14 cellular contexts compared by ENCODE assay signal in the genomic region with DNA sequence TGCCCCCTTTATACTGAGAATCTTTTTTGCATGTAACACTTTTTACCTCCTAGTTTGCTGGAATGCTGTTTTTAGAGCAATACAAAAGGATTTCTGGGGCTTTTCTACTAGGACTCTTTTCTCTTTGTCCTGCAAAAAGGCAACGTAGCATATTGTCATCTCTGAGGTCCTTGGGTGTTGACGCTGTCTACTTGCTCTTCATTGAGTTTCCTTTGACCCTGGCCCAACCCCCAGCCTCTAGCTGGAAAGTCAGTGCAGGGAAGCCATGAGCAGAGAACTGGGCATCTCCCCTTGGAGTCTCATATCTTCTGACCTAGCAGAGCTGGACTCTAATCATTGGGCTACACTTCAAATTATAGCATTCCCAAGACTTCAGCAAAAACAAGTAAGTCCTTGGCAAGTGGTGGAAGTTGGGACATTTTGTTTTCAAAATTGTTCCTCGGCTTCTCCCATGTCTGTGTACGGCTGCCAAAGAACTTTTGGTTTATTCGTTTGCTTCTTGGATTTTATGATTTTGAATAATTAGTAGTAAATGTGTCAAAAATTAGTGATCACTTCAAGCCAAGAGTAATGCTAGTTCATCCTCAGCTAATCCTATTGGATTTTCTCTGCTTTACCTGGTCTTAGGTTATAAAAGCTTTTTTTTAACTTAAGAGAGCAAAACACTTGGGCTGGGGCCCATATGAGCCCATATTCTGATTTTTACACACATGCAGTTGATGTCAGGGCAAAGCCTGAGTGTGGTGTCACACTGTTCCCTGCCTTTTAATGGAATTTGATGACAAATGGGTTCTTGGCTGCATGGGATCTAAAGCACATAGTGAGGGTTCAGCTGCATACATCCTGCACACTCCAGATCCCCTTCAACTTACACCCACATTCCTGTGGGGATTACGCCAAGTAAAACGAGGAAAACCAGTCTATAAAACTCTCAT.
"Had no signal": no experiment of that assay in that cellular context is flagged by ENCODE, and none has a peak within 500 bp of the region (broad histone marks: within the 10 kb centered on the region; RNA-seq: fewer than 3 reads in every experiment).

No MANE protein-coding gene starts in this region.

- H3K4me1 ChIP-seq: prostate gland had no signal

- H3K36me3 ChIP-seq: prostate gland, stomach, tibial nerve had no signal

- H3K27ac Mint-ChIP-seq: activated naive CD8-positive, alpha-beta T cell treated with anti-CD3 and anti-CD28 coated beads, Interleukin-2, amount 10 ng/mL, durations not matched to agents 7 days and 5 days; activated T-helper 1 cell treated with anti-CD3 and anti-CD28 coated beads, Interleukin-12 subunit alpha, Interleukin-12 subunit beta, Interleukin-2, Interleukin-4 antibody, amounts not matched to agents 30 ng/mL and 10 ng/mL and 1 ng/mL, durations not matched to agents 14 hours and 24 hours and 36 hours; endodermal cell; nephron progenitor cell had no signal

- H3K27me3 Mint-ChIP-seq: activated naive CD8-positive, alpha-beta T cell treated with anti-CD3 and anti-CD28 coated beads, Interleukin-2, amount 10 ng/mL, durations not matched to agents 7 days and 5 days had no signal

- H3K4me1 Mint-ChIP-seq: activated naive CD8-positive, alpha-beta T cell treated with anti-CD3 and anti-CD28 coated beads, Interleukin-2, amount 10 ng/mL, durations not matched to agents 7 days and 5 days had no signal

- H3K9me3 Mint-ChIP-seq: activated naive CD8-positive, alpha-beta T cell treated with anti-CD3 and anti-CD28 coated beads, Interleukin-2, amount 10 ng/mL, durations not matched to agents 7 days and 5 days; activated T-helper 1 cell treated with anti-CD3 and anti-CD28 coated beads, Interleukin-12 subunit alpha, Interleukin-12 subunit beta, Interleukin-2, Interleukin-4 antibody, amounts not matched to agents 30 ng/mL and 10 ng/mL and 1 ng/mL, durations not matched to agents 14 hours and 24 hours and 36 hours; endodermal cell; nephron progenitor cell had no signal

- H3K9me3 ChIP-seq: prostate gland, SK-N-SH, stomach, tibial nerve had no signal

- H3K4me2 ChIP-seq: SK-N-SH had no signal

- DNase-seq: activated CD4-positive, CD25-positive, alpha-beta regulatory T cell treated with anti-CD3 and anti-CD28 coated beads, Interleukin-2, amount 50 U/mL, for 72 hours; activated naive CD8-positive, alpha-beta T cell treated with anti-CD3 and anti-CD28 coated beads, Interleukin-2, amount 10 ng/mL, durations not matched to agents 7 days and 5 days; dorsolateral prefrontal cortex; endodermal cell; kidney; nephron progenitor cell; SK-N-SH; stimulated activated CD4-positive, alpha-beta T cell treated with anti-CD3 and anti-CD28 coated beads, Interleukin-1b, Interleukin-23, amount 100 ng/mL, for 48 hours; stomach; T-helper 1 cell; T1000 had no signal

- H3K36me3 Mint-ChIP-seq: activated naive CD8-positive, alpha-beta T cell treated with anti-CD3 and anti-CD28 coated beads, Interleukin-2, amount 10 ng/mL, durations not matched to agents 7 days and 5 days had no signal

- H3K27ac ChIP-seq: dorsolateral prefrontal cortex, prostate gland, stomach had no signal

- H3K27me3 ChIP-seq: dorsolateral prefrontal cortex, stomach, tibial nerve had no signal

- H3K9me2 ChIP-seq: SK-N-SH had no signal

- H3K9ac ChIP-seq: SK-N-SH had no signal

- H3K4me3 ChIP-seq: dorsolateral prefrontal cortex, prostate gland, stomach, tibial nerve had no signal

- H3K4me3 Mint-ChIP-seq: activated naive CD8-positive, alpha-beta T cell treated with anti-CD3 and anti-CD28 coated beads, Interleukin-2, amount 10 ng/mL, durations not matched to agents 7 days and 5 days; activated T-helper 1 cell treated with anti-CD3 and anti-CD28 coated beads, Interleukin-12 subunit alpha, Interleukin-12 subunit beta, Interleukin-2, Interleukin-4 antibody, amounts not matched to agents 30 ng/mL and 10 ng/mL and 1 ng/mL, durations not matched to agents 14 hours and 24 hours and 36 hours; endodermal cell; nephron progenitor cell had no signal
